In genomic region chr6:137661601-137662000, GRCh38 we compare ENCODE assay signal across 1 cellular context.
TF ChIP-seq lines count a peak whose summit lies in the region.

No MANE protein-coding gene starts in this region.

TF ChIP-seq in A549, 52 proteins besides CTCF, POLR2A, EP300 and RAD21 (continued from another document):
- TF ChIP-seq MAFK (IDR thresholded peaks at IDR 0.05; ENCODE audit: partially characterized antibody): no peak
- no peak for TF ChIP-seq ZNF302 (CRISPR knock-in tag; IDR thresholded peaks at IDR 0.05)
- no peak for TF ChIP-seq SREBF2 (IDR thresholded peaks at IDR 0.05)
- no peak for TF ChIP-seq HOXB13 (CRISPR knock-in tag; IDR thresholded peaks at IDR 0.05; ENCODE audit: low read depth)
- no peak for TF ChIP-seq HMGXB4 (CRISPR knock-in tag; IDR thresholded peaks at IDR 0.05; ENCODE audit: borderline replicate concordance)
- TF ChIP-seq HOXB5 (CRISPR knock-in tag; IDR thresholded peaks at IDR 0.05): no peak
- TF ChIP-seq TFCP2L1 (CRISPR knock-in tag; IDR thresholded peaks at IDR 0.05): no peak
